ENCODE assay signal across 17 cellular contexts in genomic region chr2:128444816-128445532, GRCh38.
DNase-seq lines count a peak whose midpoint lies in the region; ATAC-seq and TF ChIP-seq lines count a peak whose summit lies in the region.
"Had no signal": no experiment of that assay in that cellular context is flagged by ENCODE, and none has a peak within 500 bp of the region (broad histone marks: within the 10 kb centered on the region; RNA-seq: fewer than 3 reads in every experiment).

No MANE protein-coding gene starts in this region.

- H3K27ac ChIP-seq in DND-41 (ENCODE audit: low read length) (no peak overlapping the region), sigmoid colon (no peak overlapping the region)
- H3K27ac ChIP-seq: epithelial cell of prostate, parathyroid adenoma, RWPE1, uterus had no signal

- TF ChIP-seq POLR2A in sigmoid colon (IDR thresholded peaks at IDR 0.05): no peak

- DNase-seq in DND-41 (peak; percentile 2), NCI-H2171 treated with DMSO at 0.1 percent for 48 hours (lab: John Stamatoyannopoulos, UW) (peak; percentile 87), iris pigment epithelial cell (ENCODE audit: low read depth) (peak; percentile 41), sigmoid colon (no peak), COLO829 (ENCODE audit: low spot score) (no peak)
- DNase-seq in stimulated activated CD8-positive, alpha-beta memory T cell treated with anti-CD3 and anti-CD28 coated beads, Interleukin-4, amount 100 ng/mL, for 48 hours: peak; percentile 5
- DNase-seq: activated CD4-positive, alpha-beta T cell treated with anti-CD3 and anti-CD28 coated beads, Interleukin-2, amount 50 U/mL, for 1 hour; activated naive CD4-positive, alpha-beta T cell treated with anti-CD3 and anti-CD28 coated beads, Interleukin-2, amount 50 U/mL, for 16 hours; activated T-cell treated with anti-CD3 and anti-CD28 coated beads, Interleukin-2, amount 50 U/mL, for 1 hour; cortex of kidney; left colon; NCI-H446 treated with DMSO at 0.1 percent for 48 hours had no signal

- H3K4me2 ChIP-seq in DND-41 (ENCODE audit: insufficient read depth, low read length): no peak overlapping the region

- no peaks in the 10 kb centered on the region for H3K9me3 ChIP-seq in DND-41 (ENCODE audit: insufficient read depth, low read length, severe bottlenecking)
- no peaks in the 10 kb centered on the region for H3K9me3 ChIP-seq in sigmoid colon
- H3K9me3 ChIP-seq: uterus had no signal

- H3K4me1 ChIP-seq in DND-41 (ENCODE audit: insufficient read depth, low read length) (no peaks in the 10 kb centered on the region), sigmoid colon (peaks cover 0 to 8% (median 6%) of the 10 kb centered on the region in 4 donors)
- H3K4me1 ChIP-seq: parathyroid adenoma, uterus had no signal

- 82 to 84% methylated on average over 10 of the region's 10 CpGs for WGBS in sigmoid colon, 2 donors

- intact Hi-C loops in sigmoid colon (cut with DNase I): no loop called here

- no peak for TF ChIP-seq EP300 in sigmoid colon (IDR thresholded peaks at IDR 0.05)

- H3K36me3 ChIP-seq in DND-41 (ENCODE audit: insufficient read depth, low read length): no peaks in the 10 kb centered on the region
- H3K36me3 ChIP-seq in sigmoid colon: no peaks in the 10 kb centered on the region
- H3K36me3 ChIP-seq: uterus had no signal

- H3K79me2 ChIP-seq in DND-41 (ENCODE audit: insufficient read depth, low read length): no peaks in the 10 kb centered on the region
- H3K79me2 ChIP-seq: parathyroid adenoma had no signal

- TF ChIP-seq CTCF in DND-41 (IDR thresholded peaks at IDR 0.05; ENCODE audit: borderline replicate concordance, extremely low read depth, low read length, poor library complexity, severe bottlenecking): no peak
- TF ChIP-seq CTCF in sigmoid colon (IDR thresholded peaks at IDR 0.05): no peak

- H2AFZ ChIP-seq in DND-41 (ENCODE audit: low read depth, low read length): no peak overlapping the region
- H2AFZ ChIP-seq: parathyroid adenoma had no signal

- no peak overlapping the region for H3K9ac ChIP-seq in DND-41 (ENCODE audit: low read depth, low read length)
- H3K9ac ChIP-seq: parathyroid adenoma had no signal

- no peaks in the 10 kb centered on the region for H4K20me1 ChIP-seq in DND-41 (ENCODE audit: insufficient read depth, low read length)

- H3K27me3 ChIP-seq in DND-41 (ENCODE audit: insufficient read depth, low read length, poor library complexity) (no peaks in the 10 kb centered on the region), sigmoid colon (no peaks in the 10 kb centered on the region)
- H3K27me3 ChIP-seq: uterus had no signal

- ATAC-seq in DND-41 (ENCODE audit: insufficient read depth, low read depth) (no peak), GM18498 (IDR thresholded peaks at IDR 0.05; ENCODE audit: unreplicated experiment) (no peak)
- ATAC-seq: left colon had no signal

- H3K4me3 ChIP-seq in DND-41 (ENCODE audit: low read depth in 1 of 2, low read length in 2 of 2): no peak overlapping the region
- no peak overlapping the region for H3K4me3 ChIP-seq in sigmoid colon
- H3K4me3 ChIP-seq: uterus had no signal

Comparison
In these comparisons a context has a peak if more than half of its experiments do, and no peak if none do; other contexts are left out.
1. DNase-seq: peak in DND-41 (single experiment), NCI-H2171 treated with DMSO at 0.1 percent for 48 hours (single experiment), iris pigment epithelial cell (single experiment) and stimulated activated CD8-positive, alpha-beta memory T cell treated with anti-CD3 and anti-CD28 coated beads, Interleukin-4, amount 100 ng/mL, for 48 hours (single experiment); none in sigmoid colon (single experiment) and COLO829 (single experiment).